Comparison of ENCODE assay signal across 18 cellular contexts in the genomic region with DNA sequence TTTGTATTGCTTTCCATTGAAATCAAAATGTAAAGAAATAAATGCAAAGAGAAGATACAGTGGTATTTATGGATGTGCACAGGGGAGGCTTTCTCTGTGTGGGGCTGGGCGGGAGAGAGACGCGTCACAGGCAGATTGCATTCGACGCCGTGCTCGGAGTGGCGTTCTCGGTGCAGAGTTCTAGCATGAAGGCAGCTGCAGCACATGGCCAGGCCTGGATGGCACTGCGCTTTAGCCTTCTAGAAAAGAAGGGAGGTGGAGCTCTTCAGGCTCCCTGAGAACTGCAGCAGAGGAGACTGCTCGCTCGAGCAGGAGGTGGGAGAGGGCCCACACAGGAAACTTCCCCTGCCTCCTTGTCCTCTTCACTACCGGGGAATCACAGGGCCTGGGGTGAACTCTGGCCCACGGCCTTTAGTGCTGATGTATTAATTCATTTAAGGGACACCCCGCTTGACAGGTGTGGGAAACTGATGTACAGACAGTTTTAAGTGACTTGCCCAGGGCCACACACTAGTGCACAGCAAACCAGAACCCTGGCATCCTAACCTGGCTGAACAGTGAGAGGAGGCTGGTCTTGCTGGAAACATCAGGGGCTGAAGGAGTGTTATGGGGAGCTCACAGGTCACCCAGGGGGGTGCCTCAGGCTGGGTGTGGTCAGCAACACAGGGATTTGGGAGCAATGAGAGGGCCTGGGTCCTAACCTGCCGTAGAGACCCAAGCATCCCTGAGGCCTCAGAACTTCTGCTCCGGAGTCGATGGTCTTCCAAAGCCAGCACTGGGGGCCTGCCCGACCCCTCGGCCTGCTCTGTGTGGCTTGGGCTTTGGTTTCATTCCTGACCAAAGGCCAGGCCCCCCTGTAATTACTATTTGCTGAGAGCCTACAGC.
DNase-seq lines count a peak whose midpoint lies in the region; ATAC-seq and TF ChIP-seq lines count a peak whose summit lies in the region.
"Had no signal": no experiment of that assay in that cellular context is flagged by ENCODE, and none has a peak within 500 bp of the region (broad histone marks: within the 10 kb centered on the region; RNA-seq: fewer than 3 reads in every experiment).

No MANE protein-coding gene starts in this region.

- WGBS in psoas muscle, 3 donors: 69 to 80% (median 77%) methylated on average over 20 of the region's 20 CpGs

- H3K36me3 Mint-ChIP-seq in activated naive CD8-positive, alpha-beta T cell treated with anti-CD3 and anti-CD28 coated beads, Interleukin-2, amount 10 ng/mL, durations not matched to agents 7 days and 5 days: peaks cover 15% of the 10 kb centered on the region
- H3K36me3 Mint-ChIP-seq in activated naive CD8-positive, alpha-beta T cell treated with anti-CD3 and anti-CD28 coated beads for 36 hours: peaks cover 11% of the 10 kb centered on the region
- peaks cover 28% of the 10 kb centered on the region for H3K36me3 Mint-ChIP-seq in CD4-positive, alpha-beta T cell (ENCODE audit: low read depth)
- H3K36me3 Mint-ChIP-seq: type B pancreatic cell had no signal

- H3K27me3 Mint-ChIP-seq in activated naive CD8-positive, alpha-beta T cell treated with anti-CD3 and anti-CD28 coated beads, Interleukin-2, amount 10 ng/mL, durations not matched to agents 7 days and 5 days: no peaks in the 10 kb centered on the region
- no peaks in the 10 kb centered on the region for H3K27me3 Mint-ChIP-seq in activated naive CD8-positive, alpha-beta T cell treated with anti-CD3 and anti-CD28 coated beads for 36 hours
- H3K27me3 Mint-ChIP-seq in CD4-positive, alpha-beta T cell: no peaks in the 10 kb centered on the region
- H3K27me3 Mint-ChIP-seq: type B pancreatic cell had no signal

- H3K27ac Mint-ChIP-seq in activated naive CD8-positive, alpha-beta T cell treated with anti-CD3 and anti-CD28 coated beads, Interleukin-2, amount 10 ng/mL, durations not matched to agents 7 days and 5 days: no peak overlapping the region
- no peak overlapping the region for H3K27ac Mint-ChIP-seq in activated naive CD8-positive, alpha-beta T cell treated with anti-CD3 and anti-CD28 coated beads for 36 hours
- no peak overlapping the region for H3K27ac Mint-ChIP-seq in CD4-positive, alpha-beta T cell

- H3K4me3 ChIP-seq in left ventricle myocardium inferior: peak overlapping the region; percentile 32
- H3K4me3 ChIP-seq in psoas muscle: peak overlapping the region; percentile 47
- peak overlapping the region in 1 of 2 donors; percentile 16 for H3K4me3 ChIP-seq in vagina

- peaks cover 47% of the 10 kb centered on the region for H3K4me1 ChIP-seq in left ventricle myocardium inferior
- peaks cover 68% of the 10 kb centered on the region for H3K4me1 ChIP-seq in psoas muscle
- peaks cover 32% of the 10 kb centered on the region for H3K4me1 ChIP-seq in vagina

- no peaks in the 10 kb centered on the region for H3K9me3 ChIP-seq in left ventricle myocardium inferior (replicated peaks)
- no peaks in the 10 kb centered on the region for H3K9me3 ChIP-seq in psoas muscle
- no peaks in the 10 kb centered on the region for H3K9me3 ChIP-seq in vagina
- no peaks in the 10 kb centered on the region for H3K9me3 ChIP-seq in CD4-positive, alpha-beta T cell (ENCODE audit: control insufficient read depth, low read length)

- intact Hi-C loops in left ventricle myocardium inferior (cut with micrococcal nuclease) (no loop called here), psoas muscle (cut with DNase I) (no loop called here), vagina (cut with DNase I) (no loop called here)
- intact Hi-C loops in CD4-positive, alpha-beta T cell (cut with DNase I, micrococcal nuclease): no loop called here

- TF ChIP-seq POLR2A in vagina (IDR thresholded peaks at IDR 0.05): no peak

- CTCF ChIA-PET in CD4-positive, alpha-beta T cell (lab: Charles Lee): no interaction called here

- H3K9me3 Mint-ChIP-seq in activated naive CD8-positive, alpha-beta T cell treated with anti-CD3 and anti-CD28 coated beads, Interleukin-2, amount 10 ng/mL, durations not matched to agents 7 days and 5 days: no peaks in the 10 kb centered on the region
- no peaks in the 10 kb centered on the region for H3K9me3 Mint-ChIP-seq in activated naive CD8-positive, alpha-beta T cell treated with anti-CD3 and anti-CD28 coated beads for 36 hours
- no peaks in the 10 kb centered on the region for H3K9me3 Mint-ChIP-seq in CD4-positive, alpha-beta T cell
- H3K9me3 Mint-ChIP-seq: type B pancreatic cell had no signal

- H3K27me3 ChIP-seq in left ventricle myocardium inferior (ENCODE audit: low read depth) (no peaks in the 10 kb centered on the region), psoas muscle (ENCODE audit: insufficient read depth in 3 of 3, low read length in 2 of 3) (no peaks in the 10 kb centered on the region), vagina (no peaks in the 10 kb centered on the region)
- no peaks in the 10 kb centered on the region for H3K27me3 ChIP-seq in CD4-positive, alpha-beta T cell (ENCODE audit: control insufficient read depth, insufficient read depth, low read length)

- DNase-seq in activated naive CD8-positive, alpha-beta T cell treated with anti-CD3 and anti-CD28 coated beads, Interleukin-2, amount 10 ng/mL, durations not matched to agents 7 days and 5 days: peak; percentile 16
- DNase-seq in activated naive CD8-positive, alpha-beta T cell treated with anti-CD3 and anti-CD28 coated beads for 36 hours: no peak
- DNase-seq in left ventricle myocardium inferior (no peak), psoas muscle (peak in 1 of 2 donors; percentile 44), vagina (ENCODE audit: extremely low spot score in 2 of 2) (no peak), AG08396 (ENCODE audit: low spot score) (no peak), GM10266 (ENCODE audit: extremely low spot score) (no peak)
- DNase-seq in CD4-positive, alpha-beta T cell: no peak
- DNase-seq: activated CD4-positive, alpha-beta T cell treated with anti-CD3 and anti-CD28 coated beads for 1 hour; activated naive CD4-positive, alpha-beta T cell treated with anti-CD3 and anti-CD28 coated beads, Interleukin-2, amount 50 U/mL, for 16 hours; DMS79; effector memory CD4-positive, alpha-beta T cell; NCI-H1417 treated with DMSO at 0.1 percent for 48 hours; NCI-H2227 treated with DMSO at 0.1 percent for 48 hours; NK-92 treated with Interleukin-12 subunit alpha and Interleukin-12 subunit beta, amount 100 ng/mL, for 24 hours; stimulated activated CD4-positive, alpha-beta T cell treated with anti-CD3 and anti-CD28 coated beads, Interleukin-4, amount 100 ng/mL, for 1 hour; T-helper 2 cell had no signal

- peaks cover 16% of the 10 kb centered on the region for H3K4me1 Mint-ChIP-seq in activated naive CD8-positive, alpha-beta T cell treated with anti-CD3 and anti-CD28 coated beads, Interleukin-2, amount 10 ng/mL, durations not matched to agents 7 days and 5 days
- H3K4me1 Mint-ChIP-seq in activated naive CD8-positive, alpha-beta T cell treated with anti-CD3 and anti-CD28 coated beads for 36 hours: peaks cover 24% of the 10 kb centered on the region
- peaks cover 43% of the 10 kb centered on the region for H3K4me1 Mint-ChIP-seq in CD4-positive, alpha-beta T cell (ENCODE audit: low read depth)

- no peak overlapping the region for H3K4me3 Mint-ChIP-seq in activated naive CD8-positive, alpha-beta T cell treated with anti-CD3 and anti-CD28 coated beads, Interleukin-2, amount 10 ng/mL, durations not matched to agents 7 days and 5 days
- H3K4me3 Mint-ChIP-seq in activated naive CD8-positive, alpha-beta T cell treated with anti-CD3 and anti-CD28 coated beads for 36 hours: no peak overlapping the region
- no peak overlapping the region for H3K4me3 Mint-ChIP-seq in CD4-positive, alpha-beta T cell
- H3K4me3 Mint-ChIP-seq: type B pancreatic cell had no signal

- POLR2A ChIA-PET in activated naive CD8-positive, alpha-beta T cell treated with anti-CD3 and anti-CD28 coated beads, Interleukin-2, amount 10 ng/mL, durations not matched to agents 7 days and 5 days (lab: Charles Lee): no interaction called here
- POLR2A ChIA-PET in CD4-positive, alpha-beta T cell (lab: Charles Lee): no interaction called here

- no peak for ATAC-seq in activated naive CD8-positive, alpha-beta T cell treated with anti-CD3 and anti-CD28 coated beads, Interleukin-2, amount 10 ng/mL, durations not matched to agents 7 days and 5 days (ENCODE audit: low read depth)
- no peak for ATAC-seq in psoas muscle
- ATAC-seq in CD4-positive, alpha-beta T cell (ENCODE audit: poor library complexity): no peak

- H3K27ac ChIP-seq in left ventricle myocardium inferior (replicated peaks) (peak overlapping the region; percentile 81), psoas muscle (peak overlapping the region; percentile 89), vagina (peak overlapping the region; percentile 40)
- H3K27ac ChIP-seq in CD4-positive, alpha-beta T cell (ENCODE audit: low read depth, low read length): no peak overlapping the region

- no peak for TF ChIP-seq CTCF in left ventricle myocardium inferior (IDR thresholded peaks at IDR 0.05; ENCODE audit: borderline replicate concordance)
- no peak for TF ChIP-seq CTCF in psoas muscle (IDR thresholded peaks at IDR 0.05)
- no peak for TF ChIP-seq CTCF in vagina (IDR thresholded peaks at IDR 0.05)
- TF ChIP-seq CTCF in GM10266 (IDR thresholded peaks at IDR 0.05; ENCODE audit: control insufficient read depth, insufficient read depth, low read depth, missing control alignments): no peak
- no peak for TF ChIP-seq CTCF in CD4-positive, alpha-beta T cell (IDR thresholded peaks at IDR 0.05)

- H3K36me3 ChIP-seq in left ventricle myocardium inferior: peaks cover 10% of the 10 kb centered on the region
- H3K36me3 ChIP-seq in psoas muscle (ENCODE audit: insufficient read depth in 1 of 2, low read depth in 1 of 2): peaks cover 0 to 26% of the 10 kb centered on the region in 2 donors
- H3K36me3 ChIP-seq in vagina: peaks cover 0 to 13% of the 10 kb centered on the region in 2 donors
